ENCODE assay signal across 8 cellular contexts in genomic region chr17:50095626-50096037, GRCh38. TPM values are rescaled to one million over a fixed set of nuclear protein-coding genes. Genes with fewer than 3 reads are reported as not detected.
DNase-seq lines count a peak whose midpoint lies in the region; ATAC-seq and TF ChIP-seq lines count a peak whose summit lies in the region.

No MANE protein-coding gene starts in this region.

- peak overlapping the region; percentile 80 for H3K27ac ChIP-seq in CD4-positive, alpha-beta memory T cell (ENCODE audit: low read depth, low read length)
- H3K27ac ChIP-seq in Panc1 (ENCODE audit: low read length) (peak overlapping the region; percentile 80), esophagus muscularis mucosa (replicated peaks in 1 of 4) (peak overlapping the region; percentile 88 to 93 (median 90)), neutrophil (peak overlapping the region; percentile 71)

- H3K27ac Mint-ChIP-seq in CD4-positive, alpha-beta memory T cell: peak overlapping the region; percentile 75 to 99 (median 96)

- peak overlapping the region; percentile 94 to 99 (median 97) for H3K4me3 Mint-ChIP-seq in CD4-positive, alpha-beta memory T cell

- in situ Hi-C loops in Panc1 (cut with HindIII; ENCODE audit: low pct_unique_long_range_greater_than_20kb, low sequenced_read_pairs): no loop called here

- H3K4me3 ChIP-seq in CD4-positive, alpha-beta memory T cell (ENCODE audit: low read length in 2 of 2): peak overlapping the region; percentile 52 to 81
- H3K4me3 ChIP-seq in Panc1 (ENCODE audit: low read depth in 2 of 2, low read length in 2 of 2) (peak overlapping the region; percentile 73 to 75), esophagus muscularis mucosa (peak overlapping the region; percentile 77 to 96 (median 86)), neutrophil (ENCODE audit: low read depth in 1 of 2, low read length in 1 of 2) (peak overlapping the region; percentile 85 to 90)

- peaks cover 14% of the 10 kb centered on the region for H3K36me3 ChIP-seq in CD4-positive, alpha-beta memory T cell (ENCODE audit: insufficient read depth, low read length)
- H3K36me3 ChIP-seq in Panc1 (ENCODE audit: control insufficient read depth, insufficient read depth, low read length): peaks cover 2% of the 10 kb centered on the region; the same call in 1 of the 2 replicates
- H3K36me3 ChIP-seq in esophagus muscularis mucosa: peaks cover 16 to 36% (median 33%) of the 10 kb centered on the region in 4 donors
- no peaks in the 10 kb centered on the region for H3K36me3 ChIP-seq in neutrophil

- TF ChIP-seq EP300 in esophagus muscularis mucosa (IDR thresholded peaks at IDR 0.05): no peak

- H3K9me3 ChIP-seq in CD4-positive, alpha-beta memory T cell (ENCODE audit: control insufficient read depth in 1 of 2, low read length in 2 of 2): no peaks in the 10 kb centered on the region
- H3K9me3 ChIP-seq in Panc1 (ENCODE audit: control insufficient read depth, insufficient read depth, low read depth, low read length): no peaks in the 10 kb centered on the region
- H3K9me3 ChIP-seq in esophagus muscularis mucosa: no peaks in the 10 kb centered on the region
- no peaks in the 10 kb centered on the region for H3K9me3 ChIP-seq in neutrophil

- CTCF ChIA-PET in CD4-positive, alpha-beta memory T cell (lab: Charles Lee; ENCODE audit: partially characterized antibody): interaction anchor here (1.1 to 3.1 kb wide), 4 partner anchors 8 to 65 kb away, joined by 3 to 19 read pairs (median 8); no protein-coding TSS in a partner anchor
- CTCF ChIA-PET in Panc1 (lab: Charles Lee): interaction anchor here (0.6 kb wide), 1 partner anchor 300 kb away, joined by 3 read pairs; no protein-coding TSS in a partner anchor

- peaks cover 0 to 2% of the 10 kb centered on the region in 2 donors for H3K27me3 Mint-ChIP-seq in CD4-positive, alpha-beta memory T cell

- TF ChIP-seq POLR2A in esophagus muscularis mucosa (IDR thresholded peaks at IDR 0.05; ENCODE audit: low read depth): no peak

- POLR2A ChIA-PET in CD4-positive, alpha-beta memory T cell (lab: Charles Lee; ENCODE audit: partially characterized antibody): interaction anchor here (0.9 to 4.8 kb wide), 6 partner anchors 8 to 250 kb away, joined by 3 to 38 read pairs (median 4); partner anchors contain the start of genes ITGA3, PPP1R9B and XYLT2
- POLR2A ChIA-PET in Panc1 (lab: Charles Lee): no interaction called here

- intact Hi-C loops in CD4-positive, alpha-beta memory T cell (cut with micrococcal nuclease): loop anchor here (1.0 to 10.0 kb wide), 8 partner anchors 34 to 311 kb away; partner anchors contain the start of genes KAT7 and XYLT2
- intact Hi-C loops in Panc1 (cut with micrococcal nuclease; ENCODE audit: unreplicated experiment): loop anchor here (2.0 kb wide), 1 partner anchor 201 kb away; no protein-coding TSS in a partner anchor
- intact Hi-C loops in esophagus muscularis mucosa (cut with DNase I): no loop called here

- no peak for TF ChIP-seq CTCF in Panc1 (IDR thresholded peaks at IDR 0.05)
- TF ChIP-seq CTCF in esophagus muscularis mucosa (IDR thresholded peaks at IDR 0.05): no peak
- no peak for TF ChIP-seq CTCF in neutrophil (IDR thresholded peaks at IDR 0.05)

- BruUV-seq in Panc1 (replicated peaks; lab: Mats Ljungman, UMichigan): no TSS peak

- H3K4me1 ChIP-seq in CD4-positive, alpha-beta memory T cell (ENCODE audit: insufficient read depth, low read length): peaks cover 26% of the 10 kb centered on the region
- H3K4me1 ChIP-seq in Panc1 (ENCODE audit: control insufficient read depth, insufficient read depth, low read length): peaks cover 36% of the 10 kb centered on the region
- peaks cover 44 to 63% (median 61%) of the 10 kb centered on the region in 4 donors for H3K4me1 ChIP-seq in esophagus muscularis mucosa
- H3K4me1 ChIP-seq in neutrophil (ENCODE audit: control insufficient read depth in 1 of 2, insufficient read depth in 1 of 2, low read depth in 1 of 2, low read length in 1 of 2): peaks cover 12 to 16% of the 10 kb centered on the region in 2 experiments

- no peaks in the 10 kb centered on the region for H3K9me3 Mint-ChIP-seq in CD4-positive, alpha-beta memory T cell

- H3K4me1 Mint-ChIP-seq in CD4-positive, alpha-beta memory T cell: peaks cover 16 to 42% (median 28%) of the 10 kb centered on the region in 4 donors

- DNase-seq in CD4-positive, alpha-beta memory T cell: peak in 1 of 5 donors; percentile 44
- DNase-seq in Panc1 (ENCODE audit: low read depth, low spot score): no peak
- no peak for DNase-seq in esophagus muscularis mucosa (ENCODE audit: extremely low spot score)
- no peak for DNase-seq in NCI-H69 (lab: John Stamatoyannopoulos, UW)
- DNase-seq in 8988T: no peak

- peaks cover 13 to 32% of the 10 kb centered on the region in 2 donors for H3K36me3 Mint-ChIP-seq in CD4-positive, alpha-beta memory T cell

- H3K27me3 ChIP-seq in CD4-positive, alpha-beta memory T cell (ENCODE audit: insufficient read depth, low read length): no peaks in the 10 kb centered on the region
- no peaks in the 10 kb centered on the region for H3K27me3 ChIP-seq in Panc1 (ENCODE audit: control insufficient read depth, insufficient read depth, low read length)
- no peaks in the 10 kb centered on the region for H3K27me3 ChIP-seq in esophagus muscularis mucosa
- H3K27me3 ChIP-seq in neutrophil: peaks cover 25% of the 10 kb centered on the region

- 2% methylated on average over 12 of the region's 12 CpGs for WGBS in esophagus muscularis mucosa

- ATAC-seq in Panc1 (no peak), GM19397 (IDR thresholded peaks at IDR 0.05; ENCODE audit: unreplicated experiment) (no peak)
- ATAC-seq in activated CD4-positive, CD25-positive, alpha-beta regulatory T cell treated with anti-CD3 and anti-CD28 coated beads, Interleukin-2, amount 50 U/mL, for 24 hours: no peak

RNA-seq across cellular contexts. Expression of gene PDK2, which starts 0.5 kb away (rescaled TPM):
- 10 to 100 TPM; 39.1 to 40.6 TPM for total RNA-seq in CD4-positive, alpha-beta memory T cell
- 10 to 100 TPM; 34.5 to 36.5 TPM for polyA plus RNA-seq in CD4-positive, alpha-beta memory T cell
- total RNA-seq in Panc1 (2021; ENCODE audit: unreplicated experiment) (46.0 TPM), esophagus muscularis mucosa (100 to 1,000 TPM in 1 of 4 donors, 10 to 100 TPM in 3; 31.6 to 118 (median 61.4) TPM)
- 79.3 TPM for polyA plus RNA-seq in Panc1 (2012; ENCODE audit: insufficient read length)

RNA-seq across cellular contexts. Expression of gene SAMD14, which starts 34.3 kb away (rescaled TPM):
- total RNA-seq in CD4-positive, alpha-beta memory T cell: 1 to 10 TPM; 1.2 to 1.3 TPM
- polyA plus RNA-seq in CD4-positive, alpha-beta memory T cell: under 1 TPM; 0.16 to 0.19 TPM
- total RNA-seq in Panc1 (2021; ENCODE audit: unreplicated experiment) (6.9 TPM), esophagus muscularis mucosa (1 to 10 TPM in 3 of 4 donors, under 1 TPM in 1; 0.98 to 1.8 (median 1.5) TPM)
- polyA plus RNA-seq in Panc1 (2012; ENCODE audit: insufficient read length): 8.6 TPM

RNA-seq across cellular contexts. Expression of gene ITGA3, which starts 39.7 kb away (rescaled TPM):
- 10 to 100 TPM; 13.9 to 16.3 TPM for total RNA-seq in CD4-positive, alpha-beta memory T cell
- 1 to 10 TPM; 1.6 to 4.8 TPM for polyA plus RNA-seq in CD4-positive, alpha-beta memory T cell
- total RNA-seq in Panc1 (2021; ENCODE audit: unreplicated experiment) (439 TPM), esophagus muscularis mucosa (10 to 100 TPM; 38.9 to 96.7 (median 58.6) TPM)
- polyA plus RNA-seq in Panc1 (2012; ENCODE audit: insufficient read length): 291 TPM

RNA-seq across cellular contexts. Expression of gene PPP1R9B, which starts 54.8 kb away (rescaled TPM):
- 10 to 100 TPM; 97.5 to 99.7 TPM for total RNA-seq in CD4-positive, alpha-beta memory T cell
- polyA plus RNA-seq in CD4-positive, alpha-beta memory T cell: 1 to 10 TPM in 1 of 2 donors, under 1 TPM in 1; 0.48 to 2.2 TPM
- total RNA-seq in Panc1 (2021; ENCODE audit: unreplicated experiment) (114 TPM), esophagus muscularis mucosa (10 to 100 TPM; 20.2 to 46.3 (median 37.5) TPM)
- polyA plus RNA-seq in Panc1 (2012; ENCODE audit: insufficient read length): 149 TPM
